In the genomic region with DNA sequence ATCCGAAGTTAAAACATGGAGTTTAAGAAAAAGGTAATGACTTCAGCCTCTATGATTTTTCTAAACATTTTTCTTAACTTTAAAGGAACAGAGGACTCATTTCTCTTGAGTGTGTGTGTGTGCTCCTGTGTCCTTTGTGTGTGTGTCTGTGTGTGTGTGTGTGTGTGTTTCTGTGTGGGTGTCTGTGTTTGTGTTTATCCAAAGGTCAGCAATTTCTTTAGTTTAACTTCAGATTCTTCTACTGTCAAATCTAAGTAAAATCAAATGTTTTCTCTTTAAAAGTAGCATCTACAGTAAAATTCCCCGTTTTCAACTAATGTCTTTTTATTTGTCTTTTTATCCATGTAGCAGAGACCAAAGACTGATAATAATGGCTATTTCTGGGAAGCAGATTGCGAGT, we compare ENCODE assay signal across 2 cellular contexts.
TF ChIP-seq lines count a peak whose summit lies in the region.

No MANE protein-coding gene starts in this region.

TF ChIP-seq in GM23338, 12 proteins besides CTCF, POLR2A, EP300 and RAD21 (continues in another document):
- TF ChIP-seq STAT1 (IDR thresholded peaks at IDR 0.05; ENCODE audit: unreplicated experiment) (no peak), JUNB (IDR thresholded peaks at IDR 0.05; ENCODE audit: unreplicated experiment) (no peak), CREB1 (CRISPR knock-in tag; IDR thresholded peaks at IDR 0.05; ENCODE audit: low read depth) (no peak), ZNF462 (CRISPR knock-in tag; IDR thresholded peaks at IDR 0.05) (no peak), EZH2phosphoT487 (IDR thresholded peaks at IDR 0.05; ENCODE audit: unreplicated experiment) (no peak), NANOG (IDR thresholded peaks at IDR 0.05; ENCODE audit: borderline replicate concordance) (no peak), POLR2AphosphoS5 (IDR thresholded peaks at IDR 0.05; ENCODE audit: low read depth) (no peak), EZH2 (IDR thresholded peaks at IDR 0.05; ENCODE audit: low read depth, unreplicated experiment) (no peak), ZNF331 (CRISPR knock-in tag; IDR thresholded peaks at IDR 0.05; ENCODE audit: low read depth) (no peak), ETS1 (IDR thresholded peaks at IDR 0.05) (no peak)

TF ChIP-seq in K562, 482 proteins besides CTCF, POLR2A, EP300 and RAD21:
- TF ChIP-seq C11orf30 (IDR thresholded peaks at IDR 0.05; ENCODE audit: low read depth) (peak; percentile 64; the same call in 1 of the 2 replicates), MAFF (IDR thresholded peaks at IDR 0.05; ENCODE audit: low read length) (peak; percentile 36; the same call in 1 of the 2 replicates), PRMT5 (CRISPR knock-in tag; IDR thresholded peaks at IDR 0.05) (no peak), ZNF280B (CRISPR knock-in tag; IDR thresholded peaks at IDR 0.05) (no peak), ZNF316 (IDR thresholded peaks at IDR 0.05) (peak; percentile 75)
